Comparison of ENCODE assay signal across 8 cellular contexts in the genomic region with DNA sequence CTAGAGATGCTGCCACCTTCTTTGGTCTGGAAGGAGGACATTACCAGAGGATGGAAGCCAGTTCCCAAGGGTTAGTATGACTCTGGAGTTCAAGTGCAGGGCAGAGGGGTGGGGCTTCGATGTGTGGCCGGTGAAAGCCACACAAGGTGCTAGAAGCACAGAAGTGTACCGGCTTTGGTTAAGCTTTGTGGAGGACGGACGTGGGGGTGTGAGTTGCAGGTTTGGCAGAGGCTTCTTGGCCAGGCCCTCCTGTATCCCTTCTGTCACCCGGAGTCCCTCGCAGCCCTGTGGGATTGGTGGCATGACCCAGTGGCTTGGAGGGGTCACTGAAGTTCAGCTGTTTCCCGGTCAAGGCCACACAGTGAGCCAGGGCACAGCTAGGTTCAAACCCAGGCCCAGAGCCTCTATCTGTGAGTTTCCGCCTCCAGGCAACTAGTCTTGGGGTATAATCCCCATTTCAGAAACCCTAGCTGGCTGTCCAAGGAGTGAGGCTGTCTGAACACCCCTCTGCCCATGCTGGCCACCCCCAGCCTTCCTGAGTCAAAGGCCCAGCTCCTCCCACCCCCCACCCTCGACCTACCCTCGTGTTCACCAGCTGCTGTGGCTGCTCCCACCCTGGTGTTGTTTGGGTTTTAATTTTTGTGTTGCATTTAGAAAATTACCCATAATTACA. TPM values are rescaled to one million over a fixed set of nuclear protein-coding genes. Genes with fewer than 3 reads are reported as not detected.
DNase-seq lines count a peak whose midpoint lies in the region; ATAC-seq, FAIRE-seq and TF ChIP-seq lines count a peak whose summit lies in the region.

No MANE protein-coding gene starts in this region.

- H3K27ac ChIP-seq in kidney (ENCODE audit: low read depth in 2 of 2, low read length in 2 of 2) (peak overlapping the region; percentile 82 to 95), tibial artery (peak overlapping the region; percentile 89 to 90)

- no peak for TF ChIP-seq CTCF in kidney (IDR thresholded peaks at IDR 0.05; ENCODE audit: borderline replicate concordance, extremely low read depth, insufficient read depth)
- TF ChIP-seq CTCF in tibial artery (IDR thresholded peaks at IDR 0.05): no peak

- peak overlapping the region in 1 of 2 donors; percentile 3 for H3K9ac ChIP-seq in kidney (ENCODE audit: low read length in 2 of 2)

- H3K27me3 ChIP-seq in tibial artery: peaks cover 0 to 24% of the 10 kb centered on the region in 2 donors

- H3K4me3 Mint-ChIP-seq in T-helper 17 cell: peak overlapping the region; percentile 70

- H3K9me3 ChIP-seq in T-helper 17 cell (ENCODE audit: control insufficient read depth, low read length, poor library complexity, severe bottlenecking) (no peaks in the 10 kb centered on the region), kidney (ENCODE audit: control insufficient read depth in 1 of 2, low read length in 2 of 2) (no peaks in the 10 kb centered on the region), tibial artery (no peaks in the 10 kb centered on the region)

- peak overlapping the region; percentile 49 for H3K27ac Mint-ChIP-seq in T-helper 17 cell

- no peaks in the 10 kb centered on the region for H3K36me3 Mint-ChIP-seq in T-helper 17 cell (ENCODE audit: low read depth)

- H3K4me1 ChIP-seq in kidney (ENCODE audit: control insufficient read depth in 1 of 2, insufficient read depth in 1 of 2, low read depth in 1 of 2, low read length in 2 of 2) (peaks cover 11 to 33% of the 10 kb centered on the region in 2 donors), tibial artery (peaks cover 3 to 59% (median 50%) of the 10 kb centered on the region in 4 donors)

- H3K36me3 ChIP-seq in kidney (ENCODE audit: control insufficient read depth in 1 of 2, insufficient read depth in 2 of 2, low read length in 2 of 2) (no peaks in the 10 kb centered on the region), tibial artery (no peaks in the 10 kb centered on the region)

- no peak for FAIRE-seq in kidney (lab: Jason Lieb, UNC)

- no peaks in the 10 kb centered on the region for H3K27me3 Mint-ChIP-seq in T-helper 17 cell

- peaks cover 45% of the 10 kb centered on the region for H3K4me1 Mint-ChIP-seq in T-helper 17 cell

- H3K4me3 ChIP-seq in kidney (ENCODE audit: low read length in 2 of 2) (peak overlapping the region in 1 of 2 donors; percentile 25), tibial artery (peak overlapping the region; percentile 34 to 63)

- peak; percentile 60 for DNase-seq in activated CD8-positive, alpha-beta memory T cell treated with anti-CD3 and anti-CD28 coated beads for 24 hours
- DNase-seq in activated CD8-positive, alpha-beta memory T cell treated with anti-CD3 and anti-CD28 coated beads, Interleukin-2, amount 50 U/mL, for 48 hours: no peak
- DNase-seq in T-helper 17 cell: no peak
- DNase-seq in kidney: peak; percentile 83
- DNase-seq in tibial artery: peak; percentile 28 to 72
- no peak for DNase-seq in occipital lobe (lab: John Stamatoyannopoulos, UW)

- ATAC-seq in T-helper 17 cell (no peak), GM19328 (IDR thresholded peaks at IDR 0.05; ENCODE audit: unreplicated experiment) (no peak), HG03139 (IDR thresholded peaks at IDR 0.05; ENCODE audit: unreplicated experiment) (no peak)

- intact Hi-C loops in kidney (cut with DNase I): no loop called here
- intact Hi-C loops in tibial artery (cut with DNase I; ENCODE audit: low total_unique reads): no loop called here

RNA-seq across cellular contexts. Expression of a gene that starts 4.6 kb away (rescaled TPM):
- 100 to 1,000 TPM; 112 to 113 TPM for total RNA-seq in T-helper 17 cell
- total RNA-seq in kidney: 64.9 TPM
- polyA plus RNA-seq in kidney (ENCODE audit: insufficient read depth, low read depth, low replicate concordance): 74.9 TPM
- 75.6 TPM for total RNA-seq in occipital lobe

RNA-seq across cellular contexts. Expression of a gene that starts 17.2 kb away (rescaled TPM):
- total RNA-seq in T-helper 17 cell (1 to 10 TPM in 1 of 2 donors, under 1 TPM in 1; 0.63 to 3.2 TPM), kidney (13.1 TPM), occipital lobe (0.78 TPM)
- polyA plus RNA-seq in kidney (ENCODE audit: insufficient read depth, low read depth, low replicate concordance): 2.7 TPM

RNA-seq across cellular contexts. Expression of a gene that starts 23.3 kb away (rescaled TPM):
- total RNA-seq in T-helper 17 cell: 10 to 100 TPM; 37.6 to 39.6 TPM
- 68.6 TPM for total RNA-seq in kidney
- polyA plus RNA-seq in kidney (ENCODE audit: insufficient read depth, low read depth, low replicate concordance): 101 TPM
- 95.1 TPM for total RNA-seq in occipital lobe

RNA-seq across cellular contexts. Expression of a gene that starts 28.7 kb away (rescaled TPM):
- total RNA-seq in T-helper 17 cell (under 1 TPM; 0.29 to 0.85 TPM), kidney (51.2 TPM), occipital lobe (not detected)
- polyA plus RNA-seq in kidney (ENCODE audit: insufficient read depth, low read depth, low replicate concordance): 154 TPM

Comparison
In these comparisons a context has a peak if more than half of its experiments do, and no peak if none do; other contexts are left out.
1. DNase-seq: peak in activated CD8-positive, alpha-beta memory T cell treated with anti-CD3 and anti-CD28 coated beads for 24 hours (single experiment), kidney (single experiment) and tibial artery (2 of 2); none in activated CD8-positive, alpha-beta memory T cell treated with anti-CD3 and anti-CD28 coated beads, Interleukin-2, amount 50 U/mL, for 48 hours (single experiment), T-helper 17 cell (0 of 3) and occipital lobe (single experiment).